In genomic region chr2:157874997-157875719, GRCh38 we compare ENCODE assay signal across 8 cellular contexts. TPM values are rescaled to one million over a fixed set of nuclear protein-coding genes. Genes with fewer than 3 reads are reported as not detected.
DNase-seq lines count a peak whose midpoint lies in the region; ATAC-seq and TF ChIP-seq lines count a peak whose summit lies in the region.

No MANE protein-coding gene starts in this region.

- no peaks in the 10 kb centered on the region for H3F3A ChIP-seq in PC-3 (ENCODE audit: low read length, unreplicated experiment)

- CTCF ChIA-PET in activated CD8-positive, alpha-beta memory T cell treated with anti-CD3 and anti-CD28 coated beads, Interleukin-2, amount 10 ng/mL, durations not matched to agents 7 days and 5 days (lab: Charles Lee): interaction anchor here (1.0 to 2.5 kb wide), 7 partner anchors 10 to 94 kb away, joined by 3 to 17 read pairs (median 4); no protein-coding TSS in a partner anchor
- CTCF ChIA-PET in PC-3 (lab: Charles Lee): no interaction called here

- peak overlapping the region; percentile 87 for H3K4me3 ChIP-seq in PC-3 (ENCODE audit: low read length)
- peak overlapping the region; percentile 40 to 61 for H3K4me3 ChIP-seq in body of pancreas
- peak overlapping the region; percentile 87 for H3K4me3 ChIP-seq in iPS-18a (ENCODE audit: low read length)
- H3K4me3 ChIP-seq in sigmoid colon: peak overlapping the region; percentile 86 to 90 (median 89)

- ATAC-seq in activated CD8-positive, alpha-beta memory T cell treated with anti-CD3 and anti-CD28 coated beads, Interleukin-2, amount 10 ng/mL, durations not matched to agents 7 days and 5 days: no peak
- ATAC-seq in PC-3 (peak; percentile 4), body of pancreas (no peak), GM18870 (IDR thresholded peaks at IDR 0.05; ENCODE audit: unreplicated experiment) (no peak)

- peak overlapping the region; percentile 14; the same call in 1 of the 2 replicates for H3K27ac ChIP-seq in PC-3 (ENCODE audit: low read length)
- H3K27ac ChIP-seq in body of pancreas: peak overlapping the region; percentile 97 to 99 (median 98)
- H3K27ac ChIP-seq in iPS-18a (ENCODE audit: low read length): no peak overlapping the region
- H3K27ac ChIP-seq in sigmoid colon: peak overlapping the region; percentile 94 to 97 (median 96)

- DNase-seq in activated CD8-positive, alpha-beta memory T cell treated with anti-CD3 and anti-CD28 coated beads, Interleukin-2, amount 10 ng/mL, durations not matched to agents 7 days and 5 days: peak; percentile 43
- no peak for DNase-seq in activated CD8-positive, alpha-beta memory T cell treated with anti-CD3 and anti-CD28 coated beads for 24 hours
- DNase-seq in PC-3: peak; percentile 66
- peak; percentile 29 to 52 (median 36) for DNase-seq in body of pancreas
- peak; percentile 71 for DNase-seq in sigmoid colon
- no peak for DNase-seq in GM13977 (ENCODE audit: low spot score)

- peaks cover 48% of the 10 kb centered on the region for H3K79me2 ChIP-seq in PC-3 (ENCODE audit: low read length)

- H2AFZ ChIP-seq in PC-3 (ENCODE audit: low read length): peak overlapping the region; percentile 75

- H3K9me3 Mint-ChIP-seq in activated CD8-positive, alpha-beta memory T cell treated with anti-CD3 and anti-CD28 coated beads, Interleukin-2, amount 10 ng/mL, durations not matched to agents 7 days and 5 days (ENCODE audit: low read depth): no peaks in the 10 kb centered on the region

- H3K4me1 Mint-ChIP-seq in activated CD8-positive, alpha-beta memory T cell treated with anti-CD3 and anti-CD28 coated beads, Interleukin-2, amount 10 ng/mL, durations not matched to agents 7 days and 5 days: peaks cover 61% of the 10 kb centered on the region

- 0 to 3% methylated on average over 21 to 25 of the region's 25 CpGs for WGBS in body of pancreas, 2 donors
- 2 to 3% methylated on average over 25 of the region's 25 CpGs for WGBS in sigmoid colon, 2 donors

- TF ChIP-seq POLR2A in body of pancreas (IDR thresholded peaks at IDR 0.05) (peak in 1 of 3 donors; percentile 7), sigmoid colon (IDR thresholded peaks at IDR 0.05) (no peak)

- no peaks in the 10 kb centered on the region for H3K27me3 Mint-ChIP-seq in activated CD8-positive, alpha-beta memory T cell treated with anti-CD3 and anti-CD28 coated beads, Interleukin-2, amount 10 ng/mL, durations not matched to agents 7 days and 5 days

- H3K9ac ChIP-seq in PC-3 (ENCODE audit: low read length): peak overlapping the region; percentile 76
- peak overlapping the region; percentile 44 for H3K9ac ChIP-seq in iPS-18a (ENCODE audit: low read length)

- H3K4me2 ChIP-seq in PC-3 (ENCODE audit: low read length): peak overlapping the region; percentile 97

- TSS peak; percentile 47 for BruUV-seq in PC-3 (replicated peaks; lab: Mats Ljungman, UMichigan)

- H3K4me3 Mint-ChIP-seq in activated CD8-positive, alpha-beta memory T cell treated with anti-CD3 and anti-CD28 coated beads, Interleukin-2, amount 10 ng/mL, durations not matched to agents 7 days and 5 days: peak overlapping the region; percentile 86

- no peaks in the 10 kb centered on the region for H3K9me3 ChIP-seq in PC-3 (ENCODE audit: low read length)
- no peaks in the 10 kb centered on the region for H3K9me3 ChIP-seq in body of pancreas
- no peaks in the 10 kb centered on the region for H3K9me3 ChIP-seq in iPS-18a (ENCODE audit: control insufficient read depth, low read depth, low read length)
- H3K9me3 ChIP-seq in sigmoid colon: no peaks in the 10 kb centered on the region

- H4K20me1 ChIP-seq in PC-3 (ENCODE audit: low read length): 0 out of 2 replicates have a peak, but pooled peaks cover 7% of the 10 kb centered on the region

- peaks cover 11% of the 10 kb centered on the region for H3K36me3 Mint-ChIP-seq in activated CD8-positive, alpha-beta memory T cell treated with anti-CD3 and anti-CD28 coated beads, Interleukin-2, amount 10 ng/mL, durations not matched to agents 7 days and 5 days

- no peak for TF ChIP-seq EP300 in sigmoid colon (IDR thresholded peaks at IDR 0.05)

- POLR2A ChIA-PET in PC-3 (lab: Charles Lee; ENCODE audit: unreplicated experiment): interaction anchor here (0.6 kb wide), 2 partner anchors 26 to 842 kb away, joined by 3 to 4 read pairs; no protein-coding TSS in a partner anchor

- H3K4me1 ChIP-seq in PC-3 (ENCODE audit: insufficient read depth, low read length) (peaks cover 19% of the 10 kb centered on the region), body of pancreas (peaks cover 41% of the 10 kb centered on the region), iPS-18a (ENCODE audit: control insufficient read depth, low read depth, low read length) (peaks cover 10% of the 10 kb centered on the region), sigmoid colon (peaks cover 0 to 48% (median 28%) of the 10 kb centered on the region in 4 donors)

- in situ Hi-C loops in GM13977 (cut with MboI; ENCODE audit: low pct_unique_long_range_greater_than_20kb, low sequenced_read_pairs, unreplicated experiment): no loop called here

- TF ChIP-seq CTCF in PC-3 (conservative IDR thresholded peaks at IDR 0.05; ENCODE audit: low read depth, low read length): no peak
- TF ChIP-seq CTCF in body of pancreas (IDR thresholded peaks at IDR 0.05): no peak
- no peak for TF ChIP-seq CTCF in sigmoid colon (IDR thresholded peaks at IDR 0.05)
- TF ChIP-seq CTCF in GM13977 (IDR thresholded peaks at IDR 0.05; ENCODE audit: extremely low read depth, insufficient read depth, missing control alignments): no peak

- H3K27me3 ChIP-seq in PC-3 (ENCODE audit: low read length) (no peaks in the 10 kb centered on the region), body of pancreas (no peaks in the 10 kb centered on the region), iPS-18a (ENCODE audit: control insufficient read depth, insufficient read depth, low read length) (peaks cover 26% of the 10 kb centered on the region), sigmoid colon (no peaks in the 10 kb centered on the region)

- no peaks in the 10 kb centered on the region for H3K9me2 ChIP-seq in PC-3 (replicated peaks; ENCODE audit: low read length)

- intact Hi-C loops in PC-3 (cut with micrococcal nuclease): loop anchor here (5.0 kb wide), 1 partner anchor 43 kb away; no protein-coding TSS in a partner anchor
- intact Hi-C loops in body of pancreas (cut with DNase I): loop anchor here (10.0 kb wide), 1 partner anchor 80 kb away; no protein-coding TSS in a partner anchor
- intact Hi-C loops in sigmoid colon (cut with DNase I): loop anchor here (5.0 to 10.0 kb wide), 2 partner anchors 93 to 1410 kb away; partner anchors contain the start of gene WDSUB1

- no peaks in the 10 kb centered on the region for H3K36me3 ChIP-seq in PC-3 (ENCODE audit: low read depth, low read length)
- H3K36me3 ChIP-seq in body of pancreas (replicated peaks in 1 of 2; ENCODE audit: insufficient read depth in 1 of 2, low read depth in 2 of 2): no peaks in the 10 kb centered on the region
- no peaks in the 10 kb centered on the region for H3K36me3 ChIP-seq in iPS-18a (ENCODE audit: control insufficient read depth, low read depth, low read length)
- no peaks in the 10 kb centered on the region for H3K36me3 ChIP-seq in sigmoid colon

- H3K27ac Mint-ChIP-seq in activated CD8-positive, alpha-beta memory T cell treated with anti-CD3 and anti-CD28 coated beads, Interleukin-2, amount 10 ng/mL, durations not matched to agents 7 days and 5 days: peak overlapping the region; percentile 75

RNA-seq across cellular contexts. Expression of gene ACVR1, which starts 1.0 kb away (rescaled TPM):
- total RNA-seq in activated CD8-positive, alpha-beta memory T cell treated with anti-CD3 and anti-CD28 coated beads, Interleukin-2, amount 10 ng/mL, durations not matched to agents 7 days and 5 days: 10 to 100 TPM; 18.7 to 19.4 TPM
- total RNA-seq in PC-3 (2014; rRNA removed): 6.7 and 9.0 TPM in 2 replicates
- total RNA-seq in body of pancreas: 10 to 100 TPM; 14.0 to 18.5 TPM
- 10 to 100 TPM; 20.0 to 36.0 (median 21.9) TPM for total RNA-seq in sigmoid colon
- 1 to 10 TPM; 2.3 to 9.8 (median 4.8) TPM for polyA plus RNA-seq in sigmoid colon

Comparison
In these comparisons a context has a peak if more than half of its experiments do, and no peak if none do; other contexts are left out.
1. DNase-seq: peak in activated CD8-positive, alpha-beta memory T cell treated with anti-CD3 and anti-CD28 coated beads, Interleukin-2, amount 10 ng/mL, durations not matched to agents 7 days and 5 days (single experiment), PC-3 (single experiment), body of pancreas (4 of 4) and sigmoid colon (single experiment); none in activated CD8-positive, alpha-beta memory T cell treated with anti-CD3 and anti-CD28 coated beads for 24 hours (single experiment) and GM13977 (single experiment).
2. Peak in every context shown above with its lines, with median percentiles within 50 percentile points of each other: H3K4me3 ChIP-seq.